Comparison of ENCODE assay signal across 1 cellular context in genomic region chr7:75843470-75844116, GRCh38.
TF ChIP-seq lines count a peak whose summit lies in the region.

No MANE protein-coding gene starts in this region.

TF ChIP-seq in K562, 482 proteins besides CTCF, POLR2A, EP300 and RAD21 (continued from another document and continues in another):
- no peak for TF ChIP-seq ZNF407 (IDR thresholded peaks at IDR 0.05; ENCODE audit: low read depth)
- no peak for TF ChIP-seq MXD1 (CRISPR knock-in tag; IDR thresholded peaks at IDR 0.05; ENCODE audit: borderline replicate concordance, poor library complexity, severe bottlenecking)
- TF ChIP-seq RBM15 (IDR thresholded peaks at IDR 0.05; ENCODE audit: insufficient read depth, low read length): no peak
- 0 out of 2 replicates have a peak, but pooled peaks have one; percentile 20 for TF ChIP-seq PHTF2 (CRISPR knock-in tag; IDR thresholded peaks at IDR 0.05)
- TF ChIP-seq PHB (CRISPR knock-in tag; IDR thresholded peaks at IDR 0.05): no peak
- no peak for TF ChIP-seq NFE2 (IDR thresholded peaks at IDR 0.05; ENCODE audit: low read depth)
- TF ChIP-seq MAX (CRISPR knock-in tag; IDR thresholded peaks at IDR 0.05): no peak
- TF ChIP-seq ZNF75A (CRISPR knock-in tag; IDR thresholded peaks at IDR 0.05): no peak
- no peak for TF ChIP-seq FOXP1 (CRISPR knock-in tag; IDR thresholded peaks at IDR 0.05)
- no peak for TF ChIP-seq GTF3C2 (IDR thresholded peaks at IDR 0.05; ENCODE audit: borderline replicate concordance, extremely low read depth, insufficient read length)
- TF ChIP-seq POLR2B (IDR thresholded peaks at IDR 0.05; ENCODE audit: low read depth, partially characterized antibody): no peak
- no peak for TF ChIP-seq SPI1 (IDR thresholded peaks at IDR 0.05; ENCODE audit: borderline replicate concordance, low read depth, low read length)
- peak; percentile 92 for TF ChIP-seq TEAD2 (tag; IDR thresholded peaks at IDR 0.05)
- TF ChIP-seq CREBBP (IDR thresholded peaks at IDR 0.05; ENCODE audit: low read depth, low read length): no peak
- no peak for TF ChIP-seq LEF1 (IDR thresholded peaks at IDR 0.05)
- TF ChIP-seq ZNF518B (CRISPR knock-in tag; IDR thresholded peaks at IDR 0.05): no peak
- TF ChIP-seq DNMT1 (IDR thresholded peaks at IDR 0.05): no peak
- no peak for TF ChIP-seq NCOA2 (IDR thresholded peaks at IDR 0.05; ENCODE audit: partially characterized antibody in 2 of 2)
- TF ChIP-seq ZNF655 (CRISPR knock-in tag; IDR thresholded peaks at IDR 0.05): no peak
- no peak for TF ChIP-seq NFRKB (IDR thresholded peaks at IDR 0.05; ENCODE audit: low read depth)
- TF ChIP-seq MIER1 (IDR thresholded peaks at IDR 0.05; ENCODE audit: low read depth): no peak
- no peak for TF ChIP-seq GABPB2 (CRISPR knock-in tag; conservative IDR thresholded peaks at IDR 0.05)
- TF ChIP-seq ZFP1 (CRISPR knock-in tag; IDR thresholded peaks at IDR 0.05): peak; percentile 82; the same call in 1 of the 2 replicates
- peak; percentile 16; the same call in 1 of the 2 replicates for TF ChIP-seq POLR2H (tag; IDR thresholded peaks at IDR 0.05; ENCODE audit: low read depth)
- no peak for TF ChIP-seq JUNB (CRISPR knock-in tag; conservative IDR thresholded peaks at IDR 0.05)
- peak; percentile 91 for TF ChIP-seq E2F3 (CRISPR knock-in tag; IDR thresholded peaks at IDR 0.05)
- no peak for TF ChIP-seq MCM5 (IDR thresholded peaks at IDR 0.05; ENCODE audit: low read depth)
- no peak for TF ChIP-seq E2F5 (CRISPR knock-in tag; IDR thresholded peaks at IDR 0.05)
- TF ChIP-seq THRAP3 (IDR thresholded peaks at IDR 0.05; ENCODE audit: borderline replicate concordance): no peak
- no peak for TF ChIP-seq NCOA6 (IDR thresholded peaks at IDR 0.05)
- no peak for TF ChIP-seq NCOA4 (IDR thresholded peaks at IDR 0.05; ENCODE audit: partially characterized antibody)
- no peak for TF ChIP-seq ZNF695 (CRISPR knock-in tag; IDR thresholded peaks at IDR 0.05)
- no peak for TF ChIP-seq ZNF561 (CRISPR knock-in tag; conservative IDR thresholded peaks at IDR 0.05)
- no peak for TF ChIP-seq ZNF57 (CRISPR knock-in tag; IDR thresholded peaks at IDR 0.05)
- no peak for TF ChIP-seq STAT6 (CRISPR knock-in tag; IDR thresholded peaks at IDR 0.05)
- TF ChIP-seq DEAF1 (CRISPR knock-in tag; IDR thresholded peaks at IDR 0.05): peak; percentile 26; the same call in 1 of the 2 replicates
- TF ChIP-seq NR2C2 (CRISPR knock-in tag; IDR thresholded peaks at IDR 0.05): no peak
- TF ChIP-seq NR2C2 (tag; IDR thresholded peaks at IDR 0.05): no peak
- no peak for TF ChIP-seq BCOR (IDR thresholded peaks at IDR 0.05)
- no peak for TF ChIP-seq TAF9B (IDR thresholded peaks at IDR 0.05; ENCODE audit: partially characterized antibody)
